19 cellular contexts compared by ENCODE assay signal in the genomic region with DNA sequence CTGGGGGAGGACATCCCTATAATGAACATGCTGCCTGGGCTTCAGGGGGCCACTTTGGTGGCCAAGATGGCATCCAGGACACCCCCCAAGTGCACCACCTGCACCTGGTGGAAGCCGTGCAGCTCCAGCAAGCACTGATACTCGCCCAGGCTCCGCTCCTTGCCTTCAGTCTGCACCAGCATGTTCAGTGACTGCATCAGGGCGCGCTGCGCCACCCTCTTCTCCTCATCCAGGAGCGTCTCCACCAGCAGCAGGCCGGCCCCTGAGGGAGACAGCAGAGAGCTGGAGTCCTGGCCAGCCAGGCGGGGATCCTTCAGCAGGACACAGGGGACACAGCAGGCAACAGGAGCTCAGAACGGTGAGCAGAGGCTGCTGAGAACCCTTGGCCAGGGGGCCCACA. TPM values are rescaled to one million over a fixed set of nuclear protein-coding genes. Genes with fewer than 3 reads are reported as not detected.
DNase-seq lines count a peak whose midpoint lies in the region; ATAC-seq, FAIRE-seq and TF ChIP-seq lines count a peak whose summit lies in the region.
"Had no signal": no experiment of that assay in that cellular context is flagged by ENCODE, and none has a peak within 500 bp of the region (broad histone marks: within the 10 kb centered on the region; RNA-seq: fewer than 3 reads in every experiment).

No MANE protein-coding gene starts in this region.

- CTCF ChIA-PET in activated CD8-positive, alpha-beta memory T cell treated with anti-CD3 and anti-CD28 coated beads, Interleukin-2, amount 10 ng/mL, durations not matched to agents 7 days and 5 days (lab: Charles Lee) = no interaction called here

- no peak for TF ChIP-seq POLR2A in Peyer's patch (IDR thresholded peaks at IDR 0.05)

- peak; percentile 8 for DNase-seq in activated CD8-positive, alpha-beta memory T cell treated with anti-CD3 and anti-CD28 coated beads, Interleukin-2, amount 50 U/mL, for 4 hours
- DNase-seq in activated CD8-positive, alpha-beta memory T cell treated with anti-CD3 and anti-CD28 coated beads, Interleukin-2, amount 10 ng/mL, durations not matched to agents 7 days and 5 days = no peak
- DNase-seq in Peyer's patch = peak in 2 of 3 donors; percentile 24 to 32
- DNase-seq in kidney = peak; percentile 65
- peak; percentile 51 for DNase-seq in sciatic nerve (ENCODE audit: low spot score)
- no peak for DNase-seq in cerebellar nuclear complex (lab: John Stamatoyannopoulos, UW)
- DNase-seq in activated CD4-positive, alpha-beta T cell treated with anti-CD3 and anti-CD28 coated beads, Interleukin-2, amount 50 U/mL, for 1 hour = no peak
- DNase-seq: 8988T, DMS79 treated with DMSO at 0.1 percent for 48 hours, H7, HFFc6, NCI-H1417, NCI-H1930, NCI-H226, NCI-H524, NCI-H82, OCI-M1 had no signal

- H3K9me3 ChIP-seq in Peyer's patch (no peaks in the 10 kb centered on the region), kidney (ENCODE audit: control insufficient read depth in 1 of 2, low read length in 2 of 2) (no peaks in the 10 kb centered on the region)

- no peak for TF ChIP-seq CTCF in Peyer's patch (IDR thresholded peaks at IDR 0.05)
- TF ChIP-seq CTCF in kidney (IDR thresholded peaks at IDR 0.05; ENCODE audit: borderline replicate concordance, extremely low read depth, insufficient read depth) = no peak

- H3K36me3 ChIP-seq in Peyer's patch = peaks cover 0 to 69% (median 0%) of the 10 kb centered on the region in 3 donors
- peaks cover 46 to 48% of the 10 kb centered on the region in 2 donors for H3K36me3 ChIP-seq in kidney (ENCODE audit: control insufficient read depth in 1 of 2, insufficient read depth in 2 of 2, low read length in 2 of 2)

- H3K36me3 Mint-ChIP-seq in activated CD8-positive, alpha-beta memory T cell treated with anti-CD3 and anti-CD28 coated beads, Interleukin-2, amount 10 ng/mL, durations not matched to agents 7 days and 5 days = peaks cover 2% of the 10 kb centered on the region

- no peaks in the 10 kb centered on the region for H3K4me1 Mint-ChIP-seq in activated CD8-positive, alpha-beta memory T cell treated with anti-CD3 and anti-CD28 coated beads, Interleukin-2, amount 10 ng/mL, durations not matched to agents 7 days and 5 days
- H3K4me1 Mint-ChIP-seq: CD14-positive monocyte had no signal

- no peak overlapping the region for H3K27ac ChIP-seq in Peyer's patch
- no peak overlapping the region for H3K27ac ChIP-seq in kidney (ENCODE audit: low read depth in 2 of 2, low read length in 2 of 2)

- H3K27ac Mint-ChIP-seq in activated CD8-positive, alpha-beta memory T cell treated with anti-CD3 and anti-CD28 coated beads, Interleukin-2, amount 10 ng/mL, durations not matched to agents 7 days and 5 days = no peak overlapping the region
- H3K27ac Mint-ChIP-seq: CD14-positive monocyte, HFFc6 had no signal

- H3K4me3 Mint-ChIP-seq in activated CD8-positive, alpha-beta memory T cell treated with anti-CD3 and anti-CD28 coated beads, Interleukin-2, amount 10 ng/mL, durations not matched to agents 7 days and 5 days = no peak overlapping the region
- H3K4me3 Mint-ChIP-seq: CD14-positive monocyte, HFFc6 had no signal

- no peaks in the 10 kb centered on the region for H3K27me3 ChIP-seq in Peyer's patch

- H3K4me1 ChIP-seq in Peyer's patch (no peaks in the 10 kb centered on the region), kidney (ENCODE audit: control insufficient read depth in 1 of 2, insufficient read depth in 1 of 2, low read depth in 1 of 2, low read length in 2 of 2) (no peaks in the 10 kb centered on the region)

- no peak for ATAC-seq in activated CD8-positive, alpha-beta memory T cell treated with anti-CD3 and anti-CD28 coated beads, Interleukin-2, amount 10 ng/mL, durations not matched to agents 7 days and 5 days
- ATAC-seq in sciatic nerve (no peak), HG03460 (IDR thresholded peaks at IDR 0.05; ENCODE audit: unreplicated experiment) (no peak)

- intact Hi-C loops in kidney (cut with DNase I) = no loop called here
- intact Hi-C loops in sciatic nerve (cut with DNase I) = no loop called here

- no peaks in the 10 kb centered on the region for H3K9me3 Mint-ChIP-seq in activated CD8-positive, alpha-beta memory T cell treated with anti-CD3 and anti-CD28 coated beads, Interleukin-2, amount 10 ng/mL, durations not matched to agents 7 days and 5 days (ENCODE audit: low read depth)
- H3K9me3 Mint-ChIP-seq: CD14-positive monocyte, HFFc6 had no signal

- H3K9ac ChIP-seq in kidney (ENCODE audit: low read length in 2 of 2) = no peak overlapping the region

- FAIRE-seq in kidney (lab: Jason Lieb, UNC) = no peak

- H3K4me3 ChIP-seq in Peyer's patch (no peak overlapping the region), kidney (ENCODE audit: low read length in 2 of 2) (no peak overlapping the region)

- no peaks in the 10 kb centered on the region for H3K27me3 Mint-ChIP-seq in activated CD8-positive, alpha-beta memory T cell treated with anti-CD3 and anti-CD28 coated beads, Interleukin-2, amount 10 ng/mL, durations not matched to agents 7 days and 5 days

RNA-seq across cellular contexts. Expression of gene SLC25A6, which starts 11.3 kb away (rescaled TPM):
- total RNA-seq in activated CD8-positive, alpha-beta memory T cell treated with anti-CD3 and anti-CD28 coated beads, Interleukin-2, amount 10 ng/mL, durations not matched to agents 7 days and 5 days = 100 to 1,000 TPM; 204 to 235 TPM
- total RNA-seq in Peyer's patch (100 to 1,000 TPM; 201 to 361 (median 314) TPM), kidney (357 TPM), sciatic nerve (167 TPM)
- polyA plus RNA-seq in kidney (ENCODE audit: insufficient read depth, low read depth, low replicate concordance) = 654 TPM

RNA-seq across cellular contexts. Expression of gene ASMTL, which starts 49.5 kb away (rescaled TPM):
- total RNA-seq in activated CD8-positive, alpha-beta memory T cell treated with anti-CD3 and anti-CD28 coated beads, Interleukin-2, amount 10 ng/mL, durations not matched to agents 7 days and 5 days = 10 to 100 TPM; 39.9 to 44.7 TPM
- total RNA-seq in Peyer's patch (10 to 100 TPM in 3 of 4 donors, 1 to 10 TPM in 1; 9.5 to 23.9 (median 15.1) TPM), kidney (33.3 TPM), sciatic nerve (35.0 TPM)
- polyA plus RNA-seq in kidney (ENCODE audit: insufficient read depth, low read depth, low replicate concordance) = 29.9 TPM

Comparison
In these comparisons a context has a peak if more than half of its experiments do, and no peak if none do; other contexts are left out.
1. DNase-seq: peak in activated CD8-positive, alpha-beta memory T cell treated with anti-CD3 and anti-CD28 coated beads, Interleukin-2, amount 50 U/mL, for 4 hours (single experiment), Peyer's patch (2 of 3), kidney (single experiment) and sciatic nerve (single experiment); none in activated CD8-positive, alpha-beta memory T cell treated with anti-CD3 and anti-CD28 coated beads, Interleukin-2, amount 10 ng/mL, durations not matched to agents 7 days and 5 days (single experiment), cerebellar nuclear complex (0 of 2) and activated CD4-positive, alpha-beta T cell treated with anti-CD3 and anti-CD28 coated beads, Interleukin-2, amount 50 U/mL, for 1 hour (single experiment).